In the genomic region with DNA sequence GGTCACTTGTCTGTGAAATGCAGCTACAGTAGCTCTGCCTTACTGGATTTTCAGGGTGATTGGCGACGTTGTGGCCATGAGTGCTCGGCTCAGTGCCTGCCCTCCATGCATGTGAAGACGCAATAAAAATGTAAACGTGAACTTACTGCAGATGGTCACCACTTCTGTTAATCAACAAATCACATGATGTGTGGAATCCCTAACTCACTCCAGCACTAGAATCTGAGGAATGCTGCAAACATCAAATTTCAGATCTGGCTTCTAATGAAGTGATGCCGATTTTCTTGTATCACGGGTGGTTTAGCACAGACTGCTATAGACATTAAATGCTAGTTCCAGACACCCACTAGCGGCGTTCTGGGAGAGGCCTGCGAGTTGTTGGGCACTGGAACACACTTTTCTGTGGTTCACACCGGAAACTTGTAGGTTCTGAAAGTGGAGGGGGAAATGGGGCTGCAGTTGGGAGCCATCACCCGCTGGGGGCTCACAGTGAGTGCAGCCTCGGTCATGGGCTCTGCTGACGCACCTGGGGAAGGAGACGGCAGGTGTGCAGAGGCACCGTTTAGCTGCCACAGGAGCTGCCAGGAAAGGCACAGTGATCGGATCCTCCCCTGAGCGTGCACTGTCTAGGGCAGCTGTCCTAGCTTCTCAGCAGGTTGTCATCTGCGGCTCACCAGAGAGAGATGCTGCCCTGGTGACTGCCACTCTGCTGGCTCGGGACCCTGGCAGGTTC, we compare ENCODE assay signal across 17 cellular contexts. TPM values are rescaled to one million over a fixed set of nuclear protein-coding genes. Genes with fewer than 3 reads are reported as not detected.
DNase-seq lines count a peak whose midpoint lies in the region; ATAC-seq and TF ChIP-seq lines count a peak whose summit lies in the region.
"Had no signal": no experiment of that assay in that cellular context is flagged by ENCODE, and none has a peak within 500 bp of the region (broad histone marks: within the 10 kb centered on the region; RNA-seq: fewer than 3 reads in every experiment).

No MANE protein-coding gene starts in this region.

- H3F3A ChIP-seq in Loucy (ENCODE audit: low read depth), result no peaks in the 10 kb centered on the region

- H3K4me1 ChIP-seq in Loucy (ENCODE audit: insufficient read depth, low read length, poor library complexity, severe bottlenecking) (no peaks in the 10 kb centered on the region), liver (ENCODE audit: control insufficient read depth in 4 of 4, insufficient read depth in 4 of 4, low read length in 3 of 4) (peaks cover 20 to 43% (median 26%) of the 10 kb centered on the region in 4 donors)
- H3K4me1 ChIP-seq: parathyroid adenoma had no signal

- H3K4me2 ChIP-seq in Loucy (ENCODE audit: low read depth, low read length, poor library complexity, severe bottlenecking), result peak overlapping the region; percentile 19

- no peaks in the 10 kb centered on the region for H3K27me3 ChIP-seq in Loucy (ENCODE audit: insufficient read depth, low read length, poor library complexity, severe bottlenecking)
- no peaks in the 10 kb centered on the region for H3K27me3 ChIP-seq in liver (ENCODE audit: control insufficient read depth in 4 of 4, insufficient read depth in 4 of 4, low read length in 3 of 4)

- peaks cover 20% of the 10 kb centered on the region for H3K27me3 Mint-ChIP-seq in central memory CD8-positive, alpha-beta T cell

- DNase-seq in central memory CD8-positive, alpha-beta T cell (ENCODE audit: low spot score in 2 of 2), result peak in 1 of 2 donors; percentile 21
- no peak for DNase-seq in HUDEP-2 (lab: John Stamatoyannopoulos, UW; ENCODE audit: unreplicated experiment in 76 of 76)
- no peak for DNase-seq in A172 (ENCODE audit: low spot score)
- no peak for DNase-seq in OCI-M1 (lab: John Stamatoyannopoulos, UW)
- DNase-seq: activated B cell treated with CpG ODN at 0.5 μM for 24 hours, DMS 273 treated with DMSO at 0.1 percent for 48 hours, HFFc6, NCI-H2171, PC-3 had no signal

- WGBS in liver, result 81% methylated on average over 20 of the region's 20 CpGs

- peaks cover 6% of the 10 kb centered on the region for H3K4me1 Mint-ChIP-seq in central memory CD8-positive, alpha-beta T cell
- H3K4me1 Mint-ChIP-seq: activated B cell treated with CpG ODN at 0.5 μM for 24 hours had no signal

- no peak overlapping the region for H3K27ac Mint-ChIP-seq in central memory CD8-positive, alpha-beta T cell (ENCODE audit: low read depth)
- H3K27ac Mint-ChIP-seq: activated B cell treated with CpG ODN at 0.5 μM for 24 hours, HFFc6 had no signal

- no peaks in the 10 kb centered on the region for H3K9me3 ChIP-seq in Loucy (ENCODE audit: insufficient read depth, low read depth, low read length)
- H3K9me3 ChIP-seq in liver (ENCODE audit: control insufficient read depth in 4 of 4, low read length in 3 of 4), result no peaks in the 10 kb centered on the region

- H2AFZ ChIP-seq in Loucy (ENCODE audit: low read length), result no peak overlapping the region
- H2AFZ ChIP-seq: parathyroid adenoma had no signal

- peak overlapping the region; percentile 16 for H3K4me3 Mint-ChIP-seq in central memory CD8-positive, alpha-beta T cell
- H3K4me3 Mint-ChIP-seq: activated B cell treated with CpG ODN at 0.5 μM for 24 hours, HFFc6 had no signal

- H3K36me3 Mint-ChIP-seq in central memory CD8-positive, alpha-beta T cell (ENCODE audit: insufficient read depth), result peaks cover 2% of the 10 kb centered on the region

- ATAC-seq in central memory CD8-positive, alpha-beta T cell (replicated peaks; ENCODE audit: extremely low read depth, poor library complexity, severe bottlenecking), result peak; percentile 78
- ATAC-seq in GM21717 (IDR thresholded peaks at IDR 0.05; ENCODE audit: unreplicated experiment), result no peak
- ATAC-seq: PC-3 had no signal

- H3K27ac ChIP-seq in C4-2B, result peak overlapping the region; percentile 44; the same call in 1 of the 2 replicates
- peak overlapping the region; percentile 94 to 98 for H3K27ac ChIP-seq in liver (ENCODE audit: low read depth in 1 of 2, low read length in 2 of 2)
- H3K27ac ChIP-seq: parathyroid adenoma had no signal

- no peaks in the 10 kb centered on the region for H3K9me2 ChIP-seq in Loucy (replicated peaks; ENCODE audit: low read depth, low read length)

- H3K9me3 Mint-ChIP-seq in central memory CD8-positive, alpha-beta T cell, result no peaks in the 10 kb centered on the region
- H3K9me3 Mint-ChIP-seq: activated B cell treated with CpG ODN at 0.5 μM for 24 hours, HFFc6 had no signal

- H3K4me3 ChIP-seq in Loucy (ENCODE audit: low read length, poor library complexity, severe bottlenecking) (no peak overlapping the region), liver (ENCODE audit: low read depth in 1 of 3, low read length in 3 of 3) (no peak overlapping the region)

- H3K9ac ChIP-seq in Loucy (ENCODE audit: low read depth, low read length, poor library complexity, severe bottlenecking) (no peak overlapping the region), liver (ENCODE audit: low read depth in 1 of 2, low read length in 2 of 2) (no peak overlapping the region)
- H3K9ac ChIP-seq: parathyroid adenoma had no signal

- TF ChIP-seq RAD21 in liver (IDR thresholded peaks at IDR 0.05), result no peak

- H3K36me3 ChIP-seq in Loucy (ENCODE audit: insufficient read depth, low read length) (no peaks in the 10 kb centered on the region), liver (ENCODE audit: control insufficient read depth in 4 of 4, insufficient read depth in 3 of 4, low read depth in 1 of 4, low read length in 3 of 4) (no peaks in the 10 kb centered on the region)

- no peaks in the 10 kb centered on the region for H4K20me1 ChIP-seq in Loucy (ENCODE audit: insufficient read depth, low read length, poor library complexity, severe bottlenecking)

- TF ChIP-seq CTCF in C4-2B (conservative IDR thresholded peaks at IDR 0.05) (no peak), Loucy (conservative IDR thresholded peaks at IDR 0.05; ENCODE audit: low read length) (no peak), liver (IDR thresholded peaks at IDR 0.05; ENCODE audit: low read depth, low read length, missing input control) (no peak)

- no peaks in the 10 kb centered on the region for H3K79me2 ChIP-seq in Loucy (ENCODE audit: insufficient read depth, low read length)
- H3K79me2 ChIP-seq: parathyroid adenoma had no signal

TF ChIP-seq in liver, 16 proteins besides CTCF, POLR2A, EP300 and RAD21 (continues in another document):
- TF ChIP-seq NR2F2 (IDR thresholded peaks at IDR 0.05) (no peak), YY1 (IDR thresholded peaks at IDR 0.05) (no peak), JUND (IDR thresholded peaks at IDR 0.05) (no peak)
- TF ChIP-seq, protein P1, sequence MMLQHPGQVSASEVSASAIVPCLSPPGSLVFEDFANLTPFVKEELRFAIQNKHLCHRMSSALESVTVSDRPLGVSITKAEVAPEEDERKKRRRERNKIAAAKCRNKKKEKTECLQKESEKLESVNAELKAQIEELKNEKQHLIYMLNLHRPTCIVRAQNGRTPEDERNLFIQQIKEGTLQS (IDR thresholded peaks at IDR 0.05), result no peak
- TF ChIP-seq, protein P2, sequence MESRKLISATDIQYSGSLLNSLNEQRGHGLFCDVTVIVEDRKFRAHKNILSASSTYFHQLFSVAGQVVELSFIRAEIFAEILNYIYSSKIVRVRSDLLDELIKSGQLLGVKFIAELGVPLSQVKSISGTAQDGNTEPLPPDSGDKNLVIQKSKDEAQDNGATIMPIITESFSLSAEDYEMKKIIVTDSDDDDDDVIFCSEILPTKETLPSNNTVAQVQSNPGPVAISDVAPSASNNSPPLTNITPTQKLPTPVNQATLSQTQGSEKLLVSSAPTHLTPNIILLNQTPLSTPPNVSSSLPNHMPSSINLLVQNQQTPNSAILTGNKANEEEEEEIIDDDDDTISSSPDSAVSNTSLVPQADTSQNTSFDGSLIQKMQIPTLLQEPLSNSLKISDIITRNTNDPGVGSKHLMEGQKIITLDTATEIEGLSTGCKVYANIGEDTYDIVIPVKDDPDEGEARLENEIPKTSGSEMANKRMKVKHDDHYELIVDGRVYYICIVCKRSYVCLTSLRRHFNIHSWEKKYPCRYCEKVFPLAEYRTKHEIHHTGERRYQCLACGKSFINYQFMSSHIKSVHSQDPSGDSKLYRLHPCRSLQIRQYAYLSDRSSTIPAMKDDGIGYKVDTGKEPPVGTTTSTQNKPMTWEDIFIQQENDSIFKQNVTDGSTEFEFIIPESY (IDR thresholded peaks at IDR 0.05), result no peak
- TF ChIP-seq, protein P3, sequence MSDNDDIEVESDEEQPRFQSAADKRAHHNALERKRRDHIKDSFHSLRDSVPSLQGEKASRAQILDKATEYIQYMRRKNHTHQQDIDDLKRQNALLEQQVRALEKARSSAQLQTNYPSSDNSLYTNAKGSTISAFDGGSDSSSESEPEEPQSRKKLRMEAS (IDR thresholded peaks at IDR 0.05), result no peak
- TF ChIP-seq, protein P4, sequence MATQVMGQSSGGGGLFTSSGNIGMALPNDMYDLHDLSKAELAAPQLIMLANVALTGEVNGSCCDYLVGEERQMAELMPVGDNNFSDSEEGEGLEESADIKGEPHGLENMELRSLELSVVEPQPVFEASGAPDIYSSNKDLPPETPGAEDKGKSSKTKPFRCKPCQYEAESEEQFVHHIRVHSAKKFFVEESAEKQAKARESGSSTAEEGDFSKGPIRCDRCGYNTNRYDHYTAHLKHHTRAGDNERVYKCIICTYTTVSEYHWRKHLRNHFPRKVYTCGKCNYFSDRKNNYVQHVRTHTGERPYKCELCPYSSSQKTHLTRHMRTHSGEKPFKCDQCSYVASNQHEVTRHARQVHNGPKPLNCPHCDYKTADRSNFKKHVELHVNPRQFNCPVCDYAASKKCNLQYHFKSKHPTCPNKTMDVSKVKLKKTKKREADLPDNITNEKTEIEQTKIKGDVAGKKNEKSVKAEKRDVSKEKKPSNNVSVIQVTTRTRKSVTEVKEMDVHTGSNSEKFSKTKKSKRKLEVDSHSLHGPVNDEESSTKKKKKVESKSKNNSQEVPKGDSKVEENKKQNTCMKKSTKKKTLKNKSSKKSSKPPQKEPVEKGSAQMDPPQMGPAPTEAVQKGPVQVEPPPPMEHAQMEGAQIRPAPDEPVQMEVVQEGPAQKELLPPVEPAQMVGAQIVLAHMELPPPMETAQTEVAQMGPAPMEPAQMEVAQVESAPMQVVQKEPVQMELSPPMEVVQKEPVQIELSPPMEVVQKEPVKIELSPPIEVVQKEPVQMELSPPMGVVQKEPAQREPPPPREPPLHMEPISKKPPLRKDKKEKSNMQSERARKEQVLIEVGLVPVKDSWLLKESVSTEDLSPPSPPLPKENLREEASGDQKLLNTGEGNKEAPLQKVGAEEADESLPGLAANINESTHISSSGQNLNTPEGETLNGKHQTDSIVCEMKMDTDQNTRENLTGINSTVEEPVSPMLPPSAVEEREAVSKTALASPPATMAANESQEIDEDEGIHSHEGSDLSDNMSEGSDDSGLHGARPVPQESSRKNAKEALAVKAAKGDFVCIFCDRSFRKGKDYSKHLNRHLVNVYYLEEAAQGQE (IDR thresholded peaks at IDR 0.05), result no peak

RNA-seq across cellular contexts. Expression of a gene that starts 6.6 kb away (rescaled TPM):
- total RNA-seq in liver, result 1 to 10 TPM in 1 of 2 donors, under 1 TPM in 1; 0.09 to 8.2 TPM
- 10 to 100 TPM in 1 of 2 donors, 1 to 10 TPM in 1; 3.4 to 21.1 TPM for polyA plus RNA-seq in liver
- total RNA-seq in A172 (2014; rRNA removed; shearing (Covaris generic)), result not detected in 2 replicates
- total RNA-seq: fibroblast of lung, HFFc6, M059J, mesenteric fat pad, PC-3 had no signal
- polyA plus RNA-seq: fibroblast of lung had no signal

RNA-seq across cellular contexts. Expression of a gene that starts 44.7 kb away (rescaled TPM):
- 100 to 1,000 TPM in 1 of 2 donors, 10 to 100 TPM in 1; 65.5 to 167 TPM for total RNA-seq in liver
- polyA plus RNA-seq in liver, result 100 to 1,000 TPM; 123 to 159 TPM
- 48.9 and 59.9 TPM in 2 replicates for total RNA-seq in A172 (2014; rRNA removed; shearing (Covaris generic))

RNA-seq across cellular contexts. Expression of a gene that starts 56.8 kb away (rescaled TPM):
- 10 to 100 TPM; 10.3 to 16.5 TPM for total RNA-seq in liver
- polyA plus RNA-seq in liver, result 1 to 10 TPM; 1.9 to 2.8 TPM
- 3.5 and 5.7 TPM in 2 replicates for total RNA-seq in A172 (2014; rRNA removed; shearing (Covaris generic))
